1 cellular context compared by ENCODE assay signal in genomic region chr17:41103896-41104295, GRCh38.
TF ChIP-seq lines count a peak whose summit lies in the region.

No MANE protein-coding gene starts in this region.

TF ChIP-seq in IMR-90, 13 proteins besides CTCF, POLR2A, EP300 and RAD21:
- TF ChIP-seq MXI1 (IDR thresholded peaks at IDR 0.05; ENCODE audit: borderline replicate concordance, low read depth, low read length) (no peak), MAFK (IDR thresholded peaks at IDR 0.05; ENCODE audit: low read depth, low read length) (peak; percentile 23; the same call in 1 of the 2 replicates)
